10 cellular contexts compared by ENCODE assay signal in genomic region chr17:73166731-73167581, GRCh38. TPM values are rescaled to one million over a fixed set of nuclear protein-coding genes. Genes with fewer than 3 reads are reported as not detected.
A peak's percentile ranks its signal among the peaks of the same experiment; 100 is the strongest.
DNase-seq lines count a peak whose midpoint lies in the region; ATAC-seq lines count a peak whose summit lies in the region.
"Had no signal": no experiment of that assay in that cellular context is flagged by ENCODE, and none has a peak within 500 bp of the region (broad histone marks: within the 10 kb centered on the region; RNA-seq: fewer than 3 reads in every experiment).

No MANE protein-coding gene starts in this region.

- peak overlapping the region; percentile 9 for H3K27ac Mint-ChIP-seq in activated naive CD8-positive, alpha-beta T cell
- no peak overlapping the region for H3K27ac Mint-ChIP-seq in naive thymus-derived CD4-positive, alpha-beta T cell

- H3K9me3 ChIP-seq in naive thymus-derived CD4-positive, alpha-beta T cell (ENCODE audit: control insufficient read depth in 2 of 3, low read length in 3 of 3): no peaks in the 10 kb centered on the region

- H3K27ac ChIP-seq in naive thymus-derived CD4-positive, alpha-beta T cell (ENCODE audit: low read depth, low read length): no peak overlapping the region
- H3K27ac ChIP-seq: 22Rv1 had no signal

- POLR2A ChIA-PET in naive thymus-derived CD4-positive, alpha-beta T cell (lab: Charles Lee): no interaction called here

- CTCF ChIA-PET in naive thymus-derived CD4-positive, alpha-beta T cell (lab: Charles Lee): interaction anchor here (0.6 kb wide), 1 partner anchor 440 kb away, joined by 3 read pairs; no protein-coding TSS in a partner anchor

- H3K4me1 ChIP-seq in naive thymus-derived CD4-positive, alpha-beta T cell (ENCODE audit: control insufficient read depth in 2 of 2, insufficient read depth in 2 of 2, low read length in 2 of 2): peaks cover 0 to 4% of the 10 kb centered on the region in 2 donors

- H3K9me3 Mint-ChIP-seq in activated naive CD8-positive, alpha-beta T cell (ENCODE audit: low read depth): no peaks in the 10 kb centered on the region
- H3K9me3 Mint-ChIP-seq in naive thymus-derived CD4-positive, alpha-beta T cell: peaks cover 0 to 7% (median 0%) of the 10 kb centered on the region in 11 donors

- H3K4me3 ChIP-seq in naive thymus-derived CD4-positive, alpha-beta T cell (ENCODE audit: low read length): no peak overlapping the region

- H3K36me3 ChIP-seq in naive thymus-derived CD4-positive, alpha-beta T cell (ENCODE audit: control insufficient read depth in 2 of 3, insufficient read depth in 3 of 3, low read length in 3 of 3): no peaks in the 10 kb centered on the region

- ATAC-seq in HG03159 (IDR thresholded peaks at IDR 0.05; ENCODE audit: unreplicated experiment) (peak; percentile 45), GM19455 (IDR thresholded peaks at IDR 0.05; ENCODE audit: unreplicated experiment) (no peak)
- ATAC-seq in naive thymus-derived CD4-positive, alpha-beta T cell: peak; percentile 38

- peak overlapping the region; percentile 64 for H3K4me3 Mint-ChIP-seq in activated naive CD8-positive, alpha-beta T cell
- H3K4me3 Mint-ChIP-seq in naive thymus-derived CD4-positive, alpha-beta T cell: peak overlapping the region; percentile 31 to 71 (median 58)

- DNase-seq in DMS 273 (lab: John Stamatoyannopoulos, UW; ENCODE audit: unreplicated experiment) (peak; percentile 59), DMS 273 treated with DMSO at 0.1 percent for 48 hours (lab: John Stamatoyannopoulos, UW) (no peak), cardiac septum (ENCODE audit: low spot score) (no peak)
- no peak for DNase-seq in naive thymus-derived CD4-positive, alpha-beta T cell
- no peak for DNase-seq in effector CD8-positive, alpha-beta T cell (lab: John Stamatoyannopoulos, UW)

- peaks cover 40% of the 10 kb centered on the region for H3K27me3 Mint-ChIP-seq in activated naive CD8-positive, alpha-beta T cell
- H3K27me3 Mint-ChIP-seq in naive thymus-derived CD4-positive, alpha-beta T cell: peaks cover 58 to 73% (median 69%) of the 10 kb centered on the region in 5 donors

- peaks cover 3% of the 10 kb centered on the region for H3K36me3 Mint-ChIP-seq in activated naive CD8-positive, alpha-beta T cell
- H3K36me3 Mint-ChIP-seq in naive thymus-derived CD4-positive, alpha-beta T cell: no peaks in the 10 kb centered on the region

- H3K27me3 ChIP-seq in naive thymus-derived CD4-positive, alpha-beta T cell (ENCODE audit: control insufficient read depth in 2 of 2, insufficient read depth in 2 of 2, low read length in 2 of 2): no peaks in the 10 kb centered on the region

- peaks cover 28% of the 10 kb centered on the region for H3K4me1 Mint-ChIP-seq in activated naive CD8-positive, alpha-beta T cell (ENCODE audit: low read depth)
- H3K4me1 Mint-ChIP-seq in naive thymus-derived CD4-positive, alpha-beta T cell: peaks cover 14 to 39% (median 29%) of the 10 kb centered on the region in 7 donors

- intact Hi-C loops in naive thymus-derived CD4-positive, alpha-beta T cell (cut with micrococcal nuclease): no loop called here
- intact Hi-C loops in cardiac septum (cut with DNase I): no loop called here

RNA-seq across cellular contexts. Expression of gene SSTR2, which starts 2.1 kb away (rescaled TPM):
- total RNA-seq in naive thymus-derived CD4-positive, alpha-beta T cell: not detected
- polyA plus RNA-seq in naive thymus-derived CD4-positive, alpha-beta T cell: not detected
- 0.59 TPM for total RNA-seq in cardiac septum
- total RNA-seq: pulmonary artery endothelial cell had no signal

RNA-seq across cellular contexts. Expression of gene COG1, which starts 25.9 kb away (rescaled TPM):
- 10 to 100 TPM; 35.0 to 92.7 (median 85.8) TPM for total RNA-seq in naive thymus-derived CD4-positive, alpha-beta T cell
- 10 to 100 TPM; 25.2 to 45.5 TPM for polyA plus RNA-seq in naive thymus-derived CD4-positive, alpha-beta T cell
- 48.5 TPM for total RNA-seq in cardiac septum
